8 cellular contexts compared by ENCODE assay signal in the genomic region with DNA sequence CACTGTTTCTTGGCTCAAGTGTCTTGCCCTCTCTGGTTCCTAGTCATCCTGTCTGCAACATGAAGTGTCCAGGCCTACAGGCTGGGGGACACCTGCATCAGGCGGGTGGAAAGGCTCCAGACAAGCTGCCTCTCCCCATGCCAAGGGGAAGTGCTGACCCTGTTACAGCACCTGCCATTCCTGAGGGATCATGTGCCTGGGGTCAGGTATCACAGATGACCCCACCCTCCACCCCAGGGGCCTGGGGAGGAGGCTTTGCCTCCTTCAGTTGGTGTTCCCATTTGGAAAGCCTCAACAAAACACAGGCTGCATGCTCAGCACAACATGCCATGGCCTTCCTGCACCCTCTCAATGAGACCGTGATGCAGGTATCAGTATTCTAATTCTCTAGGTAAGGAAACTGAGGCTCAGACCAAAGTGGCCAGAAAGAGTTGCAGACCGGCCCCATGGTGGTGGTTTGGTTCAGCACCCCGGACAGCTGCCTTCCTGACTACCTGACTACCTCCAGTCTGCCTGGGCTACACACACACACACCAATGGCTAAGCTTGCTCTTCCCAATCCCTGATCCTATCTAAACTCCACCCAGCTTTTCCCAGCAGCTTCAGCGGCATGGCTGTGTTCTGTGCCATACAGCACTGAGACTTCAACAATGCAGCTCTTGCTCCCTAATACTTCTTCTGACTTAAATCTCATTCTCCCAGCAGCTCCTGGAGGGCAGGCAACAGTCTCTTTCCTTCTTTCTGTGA.
DNase-seq lines count a peak whose midpoint lies in the region; ATAC-seq and TF ChIP-seq lines count a peak whose summit lies in the region.

No MANE protein-coding gene starts in this region.

- POLR2A ChIA-PET in activated CD8-positive, alpha-beta T cell treated with anti-CD3 and anti-CD28 coated beads, Interleukin-2, amount 10 ng/mL, durations not matched to agents 7 days and 5 days (lab: Charles Lee), result no interaction called here

- no peak overlapping the region for H3K4me3 Mint-ChIP-seq in activated CD8-positive, alpha-beta T cell treated with anti-CD3 and anti-CD28 coated beads, Interleukin-2, amount 10 ng/mL, durations not matched to agents 7 days and 5 days
- H3K4me3 Mint-ChIP-seq in type B pancreatic cell, result no peak overlapping the region

- H3K36me3 ChIP-seq in suprapubic skin, result no peaks in the 10 kb centered on the region
- H3K36me3 ChIP-seq in esophagus squamous epithelium, result no peaks in the 10 kb centered on the region

- no peaks in the 10 kb centered on the region for H3K27me3 Mint-ChIP-seq in activated CD8-positive, alpha-beta T cell treated with anti-CD3 and anti-CD28 coated beads, Interleukin-2, amount 10 ng/mL, durations not matched to agents 7 days and 5 days (ENCODE audit: low read depth)
- H3K27me3 Mint-ChIP-seq in type B pancreatic cell, result peaks cover 13% of the 10 kb centered on the region

- no peak for TF ChIP-seq EP300 in suprapubic skin (IDR thresholded peaks at IDR 0.05)

- DNase-seq in EH (ENCODE audit: low read depth), result peak; percentile 44
- peak; percentile 85 for DNase-seq in HuH-7.5 (ENCODE audit: low spot score)
- DNase-seq in activated CD8-positive, alpha-beta T cell treated with anti-CD3 and anti-CD28 coated beads, Interleukin-2, amount 10 ng/mL, durations not matched to agents 7 days and 5 days, result peak; percentile 44
- DNase-seq in kidney glomerular epithelial cell (lab: John Stamatoyannopoulos, UW), result peak; percentile 7
- DNase-seq in suprapubic skin (ENCODE audit: low spot score in 2 of 2), result no peak
- DNase-seq in T-helper 1 cell, result no peak
- no peak for DNase-seq in esophagus squamous epithelium (lab: John Stamatoyannopoulos, UW)
- no peak for DNase-seq in type B pancreatic cell (ENCODE audit: extremely low spot score, unreplicated experiment)

- no peak overlapping the region for H3K27ac ChIP-seq in suprapubic skin
- no peak overlapping the region for H3K27ac ChIP-seq in esophagus squamous epithelium

- H3K4me1 Mint-ChIP-seq in activated CD8-positive, alpha-beta T cell treated with anti-CD3 and anti-CD28 coated beads, Interleukin-2, amount 10 ng/mL, durations not matched to agents 7 days and 5 days (ENCODE audit: low read depth), result no peaks in the 10 kb centered on the region
- H3K4me1 Mint-ChIP-seq in type B pancreatic cell (ENCODE audit: unreplicated experiment), result no peaks in the 10 kb centered on the region

- no peaks in the 10 kb centered on the region for H3K9me3 Mint-ChIP-seq in activated CD8-positive, alpha-beta T cell treated with anti-CD3 and anti-CD28 coated beads, Interleukin-2, amount 10 ng/mL, durations not matched to agents 7 days and 5 days (ENCODE audit: insufficient read depth)
- no peaks in the 10 kb centered on the region for H3K9me3 Mint-ChIP-seq in type B pancreatic cell

- peaks cover 18% of the 10 kb centered on the region for H3K27me3 ChIP-seq in suprapubic skin
- H3K27me3 ChIP-seq in esophagus squamous epithelium, result peaks cover 0 to 25% (median 0%) of the 10 kb centered on the region in 4 donors

- intact Hi-C loops in esophagus squamous epithelium (cut with DNase I), result no loop called here

- 50% methylated on average over 5 of the region's 5 CpGs for WGBS in suprapubic skin
- 13 to 37% methylated on average over 4 of the region's 5 CpGs for WGBS in esophagus squamous epithelium, 2 donors

- ATAC-seq in activated CD8-positive, alpha-beta T cell treated with anti-CD3 and anti-CD28 coated beads, Interleukin-2, amount 10 ng/mL, durations not matched to agents 7 days and 5 days, result no peak

- TF ChIP-seq CTCF in suprapubic skin (IDR thresholded peaks at IDR 0.05) (no peak), esophagus squamous epithelium (IDR thresholded peaks at IDR 0.05) (no peak), type B pancreatic cell (conservative IDR thresholded peaks at IDR 0.05) (no peak)

- H3K4me1 ChIP-seq in suprapubic skin (no peaks in the 10 kb centered on the region), esophagus squamous epithelium (no peaks in the 10 kb centered on the region)

- CTCF ChIA-PET in activated CD8-positive, alpha-beta T cell treated with anti-CD3 and anti-CD28 coated beads, Interleukin-2, amount 10 ng/mL, durations not matched to agents 7 days and 5 days (lab: Charles Lee), result no interaction called here

- TF ChIP-seq POLR2A in suprapubic skin (IDR thresholded peaks at IDR 0.05) (no peak), esophagus squamous epithelium (IDR thresholded peaks at IDR 0.05) (no peak)

- no peaks in the 10 kb centered on the region for H3K9me3 ChIP-seq in suprapubic skin
- no peaks in the 10 kb centered on the region for H3K9me3 ChIP-seq in esophagus squamous epithelium

- no peak overlapping the region for H3K4me3 ChIP-seq in suprapubic skin
- no peak overlapping the region for H3K4me3 ChIP-seq in esophagus squamous epithelium

- no peak overlapping the region for H3K27ac Mint-ChIP-seq in activated CD8-positive, alpha-beta T cell treated with anti-CD3 and anti-CD28 coated beads, Interleukin-2, amount 10 ng/mL, durations not matched to agents 7 days and 5 days
- no peak overlapping the region for H3K27ac Mint-ChIP-seq in type B pancreatic cell

- no peaks in the 10 kb centered on the region for H3K36me3 Mint-ChIP-seq in activated CD8-positive, alpha-beta T cell treated with anti-CD3 and anti-CD28 coated beads, Interleukin-2, amount 10 ng/mL, durations not matched to agents 7 days and 5 days (ENCODE audit: low read depth)
- H3K36me3 Mint-ChIP-seq in type B pancreatic cell, result no peaks in the 10 kb centered on the region

Comparison
In these comparisons a context has a peak if more than half of its experiments do, and no peak if none do; other contexts are left out.
1. DNase-seq: peak in EH (single experiment), HuH-7.5 (single experiment), activated CD8-positive, alpha-beta T cell treated with anti-CD3 and anti-CD28 coated beads, Interleukin-2, amount 10 ng/mL, durations not matched to agents 7 days and 5 days (single experiment) and kidney glomerular epithelial cell (single experiment); none in suprapubic skin (0 of 2), T-helper 1 cell (0 of 5), esophagus squamous epithelium (single experiment) and type B pancreatic cell (single experiment).